In the genomic region with DNA sequence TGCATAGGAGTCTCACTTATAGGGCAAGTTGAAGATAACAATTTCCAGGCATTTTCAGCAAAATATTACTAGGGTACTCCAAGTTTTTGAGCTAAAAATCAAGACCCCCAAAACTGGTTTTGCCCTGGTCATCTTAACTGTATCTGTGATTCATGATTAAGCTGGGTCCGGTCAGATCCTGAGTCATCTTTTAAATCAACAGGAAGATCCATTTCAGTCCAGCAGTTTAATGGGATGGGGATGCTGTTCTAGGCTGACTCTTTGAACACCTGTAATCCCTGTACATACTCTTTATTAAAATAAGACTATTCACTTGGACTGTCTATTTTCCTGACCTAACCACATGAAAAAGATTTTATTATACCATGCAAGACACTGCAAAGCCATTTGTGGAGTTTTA, we compare ENCODE assay signal across 18 cellular contexts.
DNase-seq lines count a peak whose midpoint lies in the region; ATAC-seq and TF ChIP-seq lines count a peak whose summit lies in the region.
"Had no signal": no experiment of that assay in that cellular context is flagged by ENCODE, and none has a peak within 500 bp of the region (broad histone marks: within the 10 kb centered on the region; RNA-seq: fewer than 3 reads in every experiment).

No MANE protein-coding gene starts in this region.

- DNase-seq in EH (ENCODE audit: low read depth): peak; percentile 16
- peak; percentile 53 for DNase-seq in M059J (ENCODE audit: low read depth)
- DNase-seq in epithelial cell of esophagus (ENCODE audit: low read depth): peak; percentile 27
- DNase-seq in osteoblast (ENCODE audit: insufficient read length, low spot score, missing footprints): peak; percentile 88
- no peak for DNase-seq in cerebellar cortex (ENCODE audit: low spot score)
- DNase-seq: BE2C; CD4-positive, alpha-beta T cell; H7; NCI-H2029; NCI-H2171; NCI-H446; OCI-M1; T-cell had no signal

- no peak overlapping the region for H2AFZ ChIP-seq in osteoblast (ENCODE audit: low read length)

- no peak overlapping the region for H3K4me2 ChIP-seq in osteoblast (ENCODE audit: insufficient read depth, low read length)

- no peaks in the 10 kb centered on the region for H3K9me3 ChIP-seq in osteoblast (ENCODE audit: low read depth, low read length)
- H3K9me3 ChIP-seq: BE2C, SJSA1 had no signal

- H3K36me3 ChIP-seq in osteoblast (ENCODE audit: insufficient read depth, low read length): no peaks in the 10 kb centered on the region
- H3K36me3 ChIP-seq: SJSA1 had no signal

- peaks cover 12% of the 10 kb centered on the region for H3K4me1 ChIP-seq in osteoblast (ENCODE audit: insufficient read depth, low read length)
- H3K4me1 ChIP-seq: SJSA1 had no signal

- no peaks in the 10 kb centered on the region for H3K27me3 ChIP-seq in osteoblast (ENCODE audit: insufficient read depth, low read length)
- H3K27me3 ChIP-seq: BE2C, SJSA1 had no signal

- TF ChIP-seq CTCF in epithelial cell of esophagus (IDR thresholded peaks at IDR 0.05; ENCODE audit: insufficient read depth, low read depth, low read length, missing control alignments): no peak
- TF ChIP-seq CTCF in osteoblast (IDR thresholded peaks at IDR 0.05; ENCODE audit: extremely low read depth, low read depth, low read length): no peak

- no peaks in the 10 kb centered on the region for H4K20me1 ChIP-seq in osteoblast (ENCODE audit: insufficient read depth, low read length)

- no peaks in the 10 kb centered on the region for H3K79me2 ChIP-seq in osteoblast (ENCODE audit: insufficient read depth, low read length)

- H3K4me3 ChIP-seq in epithelial cell of esophagus (ENCODE audit: low read length) (no peak overlapping the region), osteoblast (ENCODE audit: insufficient read depth, low read length) (no peak overlapping the region)
- H3K4me3 ChIP-seq: GM12878, SJSA1 had no signal

- ATAC-seq in GM19397 (IDR thresholded peaks at IDR 0.05; ENCODE audit: unreplicated experiment) (no peak), HG03280 (IDR thresholded peaks at IDR 0.05; ENCODE audit: unreplicated experiment) (no peak), GM18520 (IDR thresholded peaks at IDR 0.05; ENCODE audit: unreplicated experiment) (no peak)
- ATAC-seq: GM12878, T-cell had no signal

- H3K27ac ChIP-seq in osteoblast (ENCODE audit: low read depth, low read length): no peak overlapping the region
- H3K27ac ChIP-seq: SJSA1 had no signal
